8 cellular contexts compared by ENCODE assay signal in genomic region chr5:113487779-113488644, GRCh38. TPM values are rescaled to one million over a fixed set of nuclear protein-coding genes. Genes with fewer than 3 reads are reported as not detected.
DNase-seq lines count a peak whose midpoint lies in the region; ATAC-seq and TF ChIP-seq lines count a peak whose summit lies in the region.

Gene MCC (minus strand): TSS chr5:113488453.

- peaks cover 16 to 25% (median 22%) of the 10 kb centered on the region in 4 donors for H3K4me1 ChIP-seq in stomach

- intact Hi-C loops in stomach (cut with DNase I; ENCODE audit: low total_unique reads): no loop called here

- ATAC-seq in GM19035 (IDR thresholded peaks at IDR 0.05; ENCODE audit: unreplicated experiment): peak; percentile 41
- ATAC-seq in esophagus mucosa: peak; percentile 83
- no peak for ATAC-seq in GM21529 (IDR thresholded peaks at IDR 0.05; ENCODE audit: unreplicated experiment)

- peak within 1 kb of the TSS; percentile 53 to 73 (median 60) for H3K4me3 ChIP-seq in stomach

- H3K27me3 ChIP-seq in stomach: peaks cover 2 to 67% (median 32%) of the 10 kb centered on the region in 3 donors

- 1 to 3% (median 1%) methylated on average over 64 to 86 of the region's 86 CpGs for WGBS in stomach, 5 donors

- peak; percentile 85 for DNase-seq in ACHN
- DNase-seq in NCI-H2196 treated with DMSO at 0.1 percent for 48 hours (lab: John Stamatoyannopoulos, UW; ENCODE audit: unreplicated experiment): peak; percentile 38
- peak; percentile 67 for DNase-seq in activated CD8-positive, alpha-beta memory T cell treated with anti-CD3 and anti-CD28 coated beads, Interleukin-2, amount 50 U/mL, for 48 hours
- DNase-seq in midbrain (lab: John Stamatoyannopoulos, UW): peak; percentile 53
- DNase-seq in stomach: peak; percentile 60

- TF ChIP-seq CTCF in stomach (IDR thresholded peaks at IDR 0.05): no peak

- H3K27ac ChIP-seq in stomach: peak within 1 kb of the TSS in 1 of 5 donors; percentile 7

- no peaks in the 10 kb centered on the region for H3K36me3 ChIP-seq in stomach

- no peak for TF ChIP-seq POLR2A in stomach (IDR thresholded peaks at IDR 0.05)

- TF ChIP-seq EP300 in stomach (IDR thresholded peaks at IDR 0.05): no peak

- in situ Hi-C loops in ACHN (cut with HindIII; ENCODE audit: low pct_ligation_motif_present, low pct_unique_long_range_greater_than_20kb, low sequenced_read_pairs): no loop called here

- peaks cover 0 to 22% (median 15%) of the 10 kb centered on the region in 4 donors for H3K9me3 ChIP-seq in stomach

RNA-seq across cellular contexts. Expression of gene MCC, which starts in this region (rescaled TPM):
- total RNA-seq in esophagus mucosa: 37.6 TPM
- total RNA-seq in stomach: 10 to 100 TPM in 3 of 5 donors, 1 to 10 TPM in 2; 8.4 to 35.1 (median 16.1) TPM
- polyA plus RNA-seq in stomach: 1 to 10 TPM; 3.8 to 4.9 (median 4.2) TPM
